13 cellular contexts compared by ENCODE assay signal in genomic region chr2:180524458-180524857, GRCh38.
DNase-seq lines count a peak whose midpoint lies in the region; ATAC-seq and TF ChIP-seq lines count a peak whose summit lies in the region.
"Had no signal": no experiment of that assay in that cellular context is flagged by ENCODE, and none has a peak within 500 bp of the region (broad histone marks: within the 10 kb centered on the region; RNA-seq: fewer than 3 reads in every experiment).

No MANE protein-coding gene starts in this region.

- intact Hi-C loops in left cardiac atrium (cut with DNase I), result no loop called here

- H3K9me3 Mint-ChIP-seq in HFFc6 (no peaks in the 10 kb centered on the region), WTC11 (peaks cover 12% of the 10 kb centered on the region)
- H3K9me3 Mint-ChIP-seq: activated T-cell treated with anti-CD3 and anti-CD28 coated beads, Interleukin-2, amount 50 U/mL, for 72 hours; dendritic cell treated with granulocyte-macrophage colony-stimulating factor and Interleukin-4, amounts not matched to agents 40 ng/mL and 50 ng/mL, for 4 days had no signal

- no peak for TF ChIP-seq CTCF in HFFc6 (IDR thresholded peaks at IDR 0.05)
- TF ChIP-seq CTCF in WTC11 (IDR thresholded peaks at IDR 0.05), result no peak

- DNase-seq in AG20443 (ENCODE audit: low spot score) (peak; percentile 9), HFFc6 (no peak), WTC11 (ENCODE audit: low spot score) (no peak), iPS DF 4.7 (ENCODE audit: extremely low read depth, low spot score) (peak; percentile 5), HEK293T (ENCODE audit: extremely low spot score) (no peak), NCI-H2029 (lab: John Stamatoyannopoulos, UW) (no peak), left cardiac atrium (no peak)
- DNase-seq: activated T-cell treated with anti-CD3 and anti-CD28 coated beads, Interleukin-2, amount 50 U/mL, for 72 hours; NCI-H2081 treated with DMSO at 0.1 percent for 48 hours; stimulated activated CD4-positive, alpha-beta T cell treated with anti-CD3 and anti-CD28 coated beads, Interleukin-4, amount 100 ng/mL, for 1 hour had no signal

- H3K27ac Mint-ChIP-seq in HFFc6 (peak overlapping the region; percentile 96), WTC11 (peak overlapping the region; percentile 3; the same call in 1 of the 2 replicates)
- H3K27ac Mint-ChIP-seq: activated T-cell treated with anti-CD3 and anti-CD28 coated beads, Interleukin-2, amount 50 U/mL, for 72 hours; dendritic cell treated with granulocyte-macrophage colony-stimulating factor and Interleukin-4, amounts not matched to agents 40 ng/mL and 50 ng/mL, for 4 days had no signal

- POLR2A ChIA-PET in WTC11 (lab: Charles Lee), result no interaction called here
- POLR2A ChIA-PET in HEK293T (lab: Yijun Ruan, JAX), result no interaction called here

- H3K4me3 Mint-ChIP-seq in HFFc6, result peak overlapping the region; percentile 76
- no peak overlapping the region for H3K4me3 Mint-ChIP-seq in WTC11
- H3K4me3 Mint-ChIP-seq: activated T-cell treated with anti-CD3 and anti-CD28 coated beads, Interleukin-2, amount 50 U/mL, for 72 hours; dendritic cell treated with granulocyte-macrophage colony-stimulating factor and Interleukin-4, amounts not matched to agents 40 ng/mL and 50 ng/mL, for 4 days had no signal

- H3K36me3 Mint-ChIP-seq in HFFc6 (ENCODE audit: low read depth) (peaks cover 8% of the 10 kb centered on the region), WTC11 (no peaks in the 10 kb centered on the region)

- no peaks in the 10 kb centered on the region; the same call in 1 of the 2 replicates for H3K27me3 Mint-ChIP-seq in HFFc6 (ENCODE audit: insufficient read depth)
- no peaks in the 10 kb centered on the region; the same call in 1 of the 2 replicates for H3K27me3 Mint-ChIP-seq in WTC11 (ENCODE audit: low read depth)
- H3K27me3 Mint-ChIP-seq: dendritic cell treated with granulocyte-macrophage colony-stimulating factor and Interleukin-4, amounts not matched to agents 40 ng/mL and 50 ng/mL, for 4 days had no signal

- peak; percentile 79 for ATAC-seq in WTC11
- no peak for ATAC-seq in GM18505 (IDR thresholded peaks at IDR 0.05; ENCODE audit: unreplicated experiment)
- no peak for ATAC-seq in left cardiac atrium
- ATAC-seq: activated T-cell treated with anti-CD3 and anti-CD28 coated beads, Interleukin-2, amount 50 U/mL, for 72 hours; sciatic nerve had no signal

- CTCF ChIA-PET in WTC11 (lab: Charles Lee), result no interaction called here
- CTCF ChIA-PET in HEK293T (lab: Yijun Ruan, JAX), result no interaction called here

- TF ChIP-seq POLR2A in GM18505 (IDR thresholded peaks at IDR 0.05; ENCODE audit: borderline replicate concordance, extremely low read depth, insufficient read depth, insufficient read length), result no peak

- peaks cover 56% of the 10 kb centered on the region for H3K4me1 Mint-ChIP-seq in HFFc6 (ENCODE audit: low read depth)
- peaks cover 17% of the 10 kb centered on the region for H3K4me1 Mint-ChIP-seq in WTC11

TF ChIP-seq in WTC11, 78 proteins besides CTCF, POLR2A, EP300 and RAD21:
- TF ChIP-seq, protein P1, sequence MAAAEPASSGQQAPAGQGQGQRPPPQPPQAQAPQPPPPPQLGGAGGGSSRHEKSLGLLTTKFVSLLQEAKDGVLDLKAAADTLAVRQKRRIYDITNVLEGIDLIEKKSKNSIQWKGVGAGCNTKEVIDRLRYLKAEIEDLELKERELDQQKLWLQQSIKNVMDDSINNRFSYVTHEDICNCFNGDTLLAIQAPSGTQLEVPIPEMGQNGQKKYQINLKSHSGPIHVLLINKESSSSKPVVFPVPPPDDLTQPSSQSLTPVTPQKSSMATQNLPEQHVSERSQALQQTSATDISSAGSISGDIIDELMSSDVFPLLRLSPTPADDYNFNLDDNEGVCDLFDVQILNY (CRISPR knock-in tag; IDR thresholded peaks at IDR 0.05), result no peak
- TF ChIP-seq TP53 (CRISPR knock-in tag; IDR thresholded peaks at IDR 0.05) (no peak), CREM (CRISPR knock-in tag; IDR thresholded peaks at IDR 0.05) (no peak), NR3C1 (CRISPR knock-in tag; conservative IDR thresholded peaks at IDR 0.05; ENCODE audit: low read depth) (no peak), ESRRA (CRISPR knock-in tag; IDR thresholded peaks at IDR 0.05; ENCODE audit: borderline replicate concordance) (no peak), GRHL2 (CRISPR knock-in tag; IDR thresholded peaks at IDR 0.05; ENCODE audit: insufficient replicate concordance, severe bottlenecking) (no peak), ZNF138 (CRISPR knock-in tag; conservative IDR thresholded peaks at IDR 0.05) (no peak), ZNF263 (CRISPR knock-in tag; IDR thresholded peaks at IDR 0.05; ENCODE audit: low read depth) (no peak), ZSCAN18 (CRISPR knock-in tag; IDR thresholded peaks at IDR 0.05) (no peak), E2F1 (CRISPR knock-in tag; IDR thresholded peaks at IDR 0.05) (no peak), TCF7 (CRISPR knock-in tag; IDR thresholded peaks at IDR 0.05; ENCODE audit: low read depth) (no peak), JAZF1 (CRISPR knock-in tag; IDR thresholded peaks at IDR 0.05) (no peak), FOXJ3 (CRISPR knock-in tag; IDR thresholded peaks at IDR 0.05; ENCODE audit: borderline replicate concordance) (no peak)

TF ChIP-seq in HEK293T, 16 proteins besides CTCF, POLR2A, EP300 and RAD21:
- no peak for TF ChIP-seq FOXA1 (IDR thresholded peaks at IDR 0.05)
- TF ChIP-seq ZNF384 (IDR thresholded peaks at IDR 0.05), result no peak
- TF ChIP-seq SP1 (IDR thresholded peaks at IDR 0.05), result no peak

Comparison
In these comparisons a context has a peak if more than half of its experiments do, and no peak if none do; other contexts are left out.
1. DNase-seq: peak in AG20443 (single experiment) and iPS DF 4.7 (single experiment); none in HFFc6 (single experiment), WTC11 (single experiment), HEK293T (single experiment), NCI-H2029 (single experiment) and left cardiac atrium (single experiment).